Comparison of ENCODE assay signal across 17 cellular contexts in the genomic region with DNA sequence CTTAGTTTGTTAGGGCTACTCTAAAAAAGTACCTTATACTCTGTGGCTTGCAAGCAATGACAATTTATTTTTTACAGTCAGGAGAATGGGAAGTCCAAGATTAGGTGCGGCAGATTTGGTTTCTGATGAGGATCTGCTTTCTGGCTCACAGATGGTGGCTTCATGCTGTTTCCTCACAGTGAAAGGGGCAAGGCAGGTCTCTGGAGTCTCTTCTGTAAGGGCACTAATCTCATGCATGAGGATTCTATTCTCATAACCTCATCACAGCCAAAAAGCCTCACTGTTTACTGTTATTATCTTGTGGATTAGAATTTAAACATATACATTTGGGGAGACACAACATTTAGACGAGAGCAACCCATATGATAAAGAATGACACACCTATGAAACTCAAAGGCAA.
"Had no signal": no experiment of that assay in that cellular context is flagged by ENCODE, and none has a peak within 500 bp of the region (broad histone marks: within the 10 kb centered on the region; RNA-seq: fewer than 3 reads in every experiment).

No MANE protein-coding gene starts in this region.

- H3K27me3 ChIP-seq: adrenal gland, esophagus muscularis mucosa, gastroesophageal sphincter, heart right ventricle, left lung, spleen, testis had no signal

- DNase-seq: activated CD4-positive, alpha-beta T cell treated with anti-CD3 and anti-CD28 coated beads, Interleukin-2, amount 50 U/mL, for 48 hours; activated gamma-delta T cell treated with Interleukin-2 at 50 U/mL for 16 hours; activated T-cell treated with anti-CD3 and anti-CD28 coated beads for 4 hours; adrenal gland; cerebellar nuclear complex; effector memory CD4-positive, alpha-beta T cell; heart right ventricle; left lung; mammary epithelial cell; retina; spleen; stimulated activated CD4-positive, alpha-beta T cell treated with anti-CD3 and anti-CD28 coated beads, Interleukin-4, amount 100 ng/mL, for 4 hours; testis had no signal

- H3K36me3 ChIP-seq: adrenal gland, esophagus muscularis mucosa, gastroesophageal sphincter, heart right ventricle, left lung, spleen had no signal

- H3K4me3 ChIP-seq: adrenal gland, esophagus muscularis mucosa, gastroesophageal sphincter, heart right ventricle, left lung, spleen, testis had no signal

- H3K4me1 ChIP-seq: adrenal gland, esophagus muscularis mucosa, gastroesophageal sphincter, heart right ventricle, left lung, spleen, testis had no signal

- H3K27ac ChIP-seq: adrenal gland, esophagus muscularis mucosa, gastroesophageal sphincter, heart right ventricle, left lung, spleen, testis had no signal

- ATAC-seq: activated naive CD4-positive, alpha-beta T cell treated with anti-CD3 and anti-CD28 coated beads, Interleukin-2, amount 50 U/mL, for 72 hours; gastroesophageal sphincter; heart right ventricle; left lung; stimulated activated memory B cell treated with anti-CD40 and anti-IgM and Interleukin-4, amounts not matched to agents 10 μg/mL and 1 μg/mL and 100 μg/mL, for 72 hours had no signal

- H3K9me3 ChIP-seq: esophagus muscularis mucosa, gastroesophageal sphincter, heart right ventricle, left lung, testis had no signal
